Comparison of ENCODE assay signal across 1 cellular context in genomic region chr7:44112231-44112996, GRCh38.
TF ChIP-seq lines count a peak whose summit lies in the region.

No MANE protein-coding gene starts in this region.

TF ChIP-seq in HepG2, 621 proteins besides CTCF, POLR2A, EP300 and RAD21:
- no peak for TF ChIP-seq FOSL2 (CRISPR knock-in tag; IDR thresholded peaks at IDR 0.05)
- peak; percentile 92 for TF ChIP-seq AGO2 (optimal IDR thresholded peaks at IDR 0.05; ENCODE audit: low read depth, low read length)
- peak; percentile 70 for TF ChIP-seq AGO1 (IDR thresholded peaks at IDR 0.05; ENCODE audit: low read depth, low read length, poor library complexity, severe bottlenecking)
- 0 out of 2 replicates have a peak, but pooled peaks have one; percentile 18 for TF ChIP-seq POLR2G (IDR thresholded peaks at IDR 0.05; ENCODE audit: low read depth, low read length)
